ENCODE assay signal across 20 cellular contexts in the genomic region with DNA sequence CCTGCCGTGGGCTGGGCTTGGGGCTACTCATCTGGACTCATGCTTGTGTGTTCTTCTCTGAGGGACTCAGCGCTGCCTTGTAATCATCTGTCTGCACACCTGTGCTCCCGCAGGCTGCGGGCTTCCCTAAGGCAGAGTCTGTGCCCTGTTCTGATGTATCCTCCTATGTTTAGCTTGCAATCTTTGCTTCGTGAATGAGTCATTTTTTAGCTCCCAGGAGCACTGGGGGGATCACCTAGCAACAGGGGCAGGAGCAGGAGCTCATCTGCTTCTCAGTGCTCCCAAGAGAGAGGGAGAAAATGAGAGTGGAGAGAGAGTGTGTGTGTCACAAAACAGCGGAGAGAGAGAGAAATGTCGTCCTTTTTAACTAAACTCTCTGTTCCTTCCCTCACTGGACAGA.
DNase-seq lines count a peak whose midpoint lies in the region; ATAC-seq, FAIRE-seq and TF ChIP-seq lines count a peak whose summit lies in the region.
"Had no signal": no experiment of that assay in that cellular context is flagged by ENCODE, and none has a peak within 500 bp of the region (broad histone marks: within the 10 kb centered on the region; RNA-seq: fewer than 3 reads in every experiment).

No MANE protein-coding gene starts in this region.

- peaks cover 37% of the 10 kb centered on the region for H3K4me1 ChIP-seq in astrocyte (ENCODE audit: insufficient read depth, low read length)

- H3K9ac ChIP-seq in astrocyte (ENCODE audit: low read length), result peak overlapping the region; percentile 15

- no peak overlapping the region for H3K4me3 ChIP-seq in astrocyte (ENCODE audit: insufficient read depth, low read depth, low read length)
- H3K4me3 ChIP-seq in MG63, result no peak overlapping the region
- H3K4me3 ChIP-seq: PC-9, suprapubic skin had no signal

- H3K27ac Mint-ChIP-seq in astrocyte (ENCODE audit: unreplicated experiment) (peak overlapping the region; percentile 89), mesothelial cell of epicardium (no peak overlapping the region)
- H3K27ac Mint-ChIP-seq: activated naive CD8-positive, alpha-beta T cell; dendritic cell treated with granulocyte-macrophage colony-stimulating factor and Interleukin-4, amounts not matched to agents 40 ng/mL and 50 ng/mL, for 4 days had no signal

- no peak overlapping the region for H2AFZ ChIP-seq in astrocyte (ENCODE audit: low read depth, low read length)
- H2AFZ ChIP-seq: PC-9 had no signal

- H3K9me3 ChIP-seq in astrocyte (ENCODE audit: insufficient read depth, low read depth, low read length), result peaks cover 3% of the 10 kb centered on the region
- H3K9me3 ChIP-seq in MG63, result 0 out of 2 replicates have a peak, but pooled peaks cover 3% of the 10 kb centered on the region
- H3K9me3 ChIP-seq: suprapubic skin had no signal

- H3K27me3 Mint-ChIP-seq in astrocyte (ENCODE audit: low read depth, unreplicated experiment) (no peaks in the 10 kb centered on the region), mesothelial cell of epicardium (ENCODE audit: low read depth) (peaks cover 37% of the 10 kb centered on the region)

- H4K20me1 ChIP-seq in astrocyte (ENCODE audit: insufficient read depth, low read length), result no peaks in the 10 kb centered on the region

- DNase-seq in Ammon's horn (ENCODE audit: low spot score) (peak; percentile 27), LHCN-M2 (ENCODE audit: low read depth) (peak; percentile 78), astrocyte (ENCODE audit: low read depth) (peak; percentile 73), head of caudate nucleus (peak in 27 of 42 donors; percentile 15 to 90 (median 43)), MG63 (no peak), sciatic nerve (ENCODE audit: low spot score) (no peak), mesothelial cell of epicardium (ENCODE audit: low spot score in 2 of 2, unreplicated experiment in 2 of 2) (no peak)
- DNase-seq: activated T-cell treated with anti-CD3 and anti-CD28 coated beads, Interleukin-2, amount 50 U/mL, for 48 hours; DND-41; left ventricle myocardium superior; NCI-H1105 treated with DMSO at 0.1 percent for 48 hours; NCI-H82; PC-9; stimulated activated CD4-positive, alpha-beta T cell treated with anti-CD3 and anti-CD28 coated beads, Interleukin-15, amount 100 ng/mL, for 24 hours had no signal

- TF ChIP-seq CTCF in astrocyte (IDR thresholded peaks at IDR 0.05; ENCODE audit: insufficient read depth, low read depth, low read length) (no peak), mesothelial cell of epicardium (IDR thresholded peaks at IDR 0.05; ENCODE audit: unreplicated experiment) (no peak)

- H3K4me1 Mint-ChIP-seq in astrocyte (ENCODE audit: low read depth, unreplicated experiment) (peaks cover 31% of the 10 kb centered on the region), mesothelial cell of epicardium (no peaks in the 10 kb centered on the region)

- no peaks in the 10 kb centered on the region for H3K79me2 ChIP-seq in astrocyte (ENCODE audit: insufficient read depth, low read length)

- H3K9me3 Mint-ChIP-seq in astrocyte (ENCODE audit: unreplicated experiment) (peaks cover 8% of the 10 kb centered on the region), mesothelial cell of epicardium (no peaks in the 10 kb centered on the region)
- H3K9me3 Mint-ChIP-seq: dendritic cell treated with granulocyte-macrophage colony-stimulating factor and Interleukin-4, amounts not matched to agents 40 ng/mL and 50 ng/mL, for 4 days had no signal

- H3K4me3 Mint-ChIP-seq in astrocyte (ENCODE audit: unreplicated experiment) (no peak overlapping the region), mesothelial cell of epicardium (no peak overlapping the region)
- H3K4me3 Mint-ChIP-seq: activated naive CD8-positive, alpha-beta T cell; dendritic cell treated with granulocyte-macrophage colony-stimulating factor and Interleukin-4, amounts not matched to agents 40 ng/mL and 50 ng/mL, for 4 days had no signal

- FAIRE-seq in astrocyte (lab: Jason Lieb, UNC), result peak; percentile 60

- intact Hi-C loops in head of caudate nucleus (cut with DNase I), result no loop called here
- intact Hi-C loops in sciatic nerve (cut with DNase I), result no loop called here

- peak overlapping the region; percentile 93 for H3K27ac ChIP-seq in astrocyte (ENCODE audit: low read depth, low read length)
- H3K27ac ChIP-seq: brain microvascular endothelial cell, PC-9, suprapubic skin had no signal

- peak overlapping the region; percentile 36 for H3K4me2 ChIP-seq in astrocyte (ENCODE audit: low read length)
- H3K4me2 ChIP-seq: PC-9 had no signal

- ATAC-seq in GM21529 (IDR thresholded peaks at IDR 0.05; ENCODE audit: unreplicated experiment), result no peak
- ATAC-seq in sciatic nerve, result no peak
- ATAC-seq: activated CD4-positive, CD25-positive, alpha-beta regulatory T cell treated with anti-CD3 and anti-CD28 coated beads, Interleukin-2, amount 50 U/mL, for 24 hours; left ventricle myocardium superior had no signal

- H3K36me3 Mint-ChIP-seq in astrocyte (ENCODE audit: low read depth, unreplicated experiment) (peaks cover 3% of the 10 kb centered on the region), mesothelial cell of epicardium (no peaks in the 10 kb centered on the region)
- H3K36me3 Mint-ChIP-seq: activated naive CD8-positive, alpha-beta T cell had no signal

- H3K27me3 ChIP-seq in astrocyte (ENCODE audit: insufficient read depth, low read length) (no peaks in the 10 kb centered on the region), MG63 (no peaks in the 10 kb centered on the region)
- H3K27me3 ChIP-seq: brain microvascular endothelial cell had no signal

- H3K36me3 ChIP-seq in astrocyte (ENCODE audit: insufficient read depth, low read length) (no peaks in the 10 kb centered on the region), MG63 (no peaks in the 10 kb centered on the region)
- H3K36me3 ChIP-seq: brain microvascular endothelial cell, suprapubic skin had no signal

Comparison
In these comparisons a context has a peak if more than half of its experiments do, and no peak if none do; other contexts are left out.
1. DNase-seq: peak in Ammon's horn (single experiment), LHCN-M2 (single experiment), astrocyte (single experiment) and head of caudate nucleus (27 of 42); none in MG63 (single experiment), sciatic nerve (single experiment) and mesothelial cell of epicardium (0 of 2).